Comparison of ENCODE assay signal across 12 cellular contexts in genomic region chr18:78242796-78243195, GRCh38.
"Had no signal": no experiment of that assay in that cellular context is flagged by ENCODE, and none has a peak within 500 bp of the region (broad histone marks: within the 10 kb centered on the region; RNA-seq: fewer than 3 reads in every experiment).

No MANE protein-coding gene starts in this region.

- H3K4me1 Mint-ChIP-seq: activated naive CD4-positive, alpha-beta T cell treated with anti-CD3 and anti-CD28 coated beads, Interleukin-2, amount 10 ng/mL, durations not matched to agents 7 days and 5 days had no signal

- H3K9me3 ChIP-seq: right lobe of liver, upper lobe of right lung had no signal

- DNase-seq: activated naive CD4-positive, alpha-beta T cell treated with anti-CD3 and anti-CD28 coated beads, Interleukin-2, amount 10 ng/mL, durations not matched to agents 7 days and 5 days; amniotic stem cell; hippocampal formation; mesendoderm; right lobe of liver; stimulated activated CD4-positive, alpha-beta T cell treated with anti-CD3 and anti-CD28 coated beads, Interleukin-12 subunit alpha, Interleukin-12 subunit beta, amount 100 ng/mL, for 4 hours; stimulated activated CD4-positive, alpha-beta T cell treated with anti-CD3 and anti-CD28 coated beads, Interleukin-2, amount 100 ng/mL, for 48 hours; upper lobe of right lung had no signal

- H3K27ac Mint-ChIP-seq: activated naive CD4-positive, alpha-beta T cell treated with anti-CD3 and anti-CD28 coated beads, Interleukin-2, amount 10 ng/mL, durations not matched to agents 7 days and 5 days; activated T-helper 2 cell treated with anti-CD3 and anti-CD28 coated beads, Interferon-gamma antibody, Interleukin-2, Interleukin-4, amounts not matched to agents 10 μg/mL and 5 μg/mL and 100 μg/mL, durations not matched to agents 14 hours and 24 hours and 36 hours; stimulated activated naive CD8-positive, alpha-beta T cell treated with anti-CD3 and anti-CD28 coated beads, Interleukin-15, Interleukin-2, amounts not matched to agents 100 ng/mL and 50 ng/mL, for 24 hours had no signal

- H3K4me3 Mint-ChIP-seq: activated naive CD4-positive, alpha-beta T cell treated with anti-CD3 and anti-CD28 coated beads, Interleukin-2, amount 10 ng/mL, durations not matched to agents 7 days and 5 days; stimulated activated naive CD8-positive, alpha-beta T cell treated with anti-CD3 and anti-CD28 coated beads, Interleukin-15, Interleukin-2, amounts not matched to agents 100 ng/mL and 50 ng/mL, for 24 hours had no signal

- H3K27ac ChIP-seq: parathyroid adenoma, right lobe of liver had no signal

- H3K36me3 ChIP-seq: right lobe of liver, upper lobe of right lung had no signal

- ATAC-seq: left lobe of liver, upper lobe of right lung had no signal

- H3K27me3 ChIP-seq: right lobe of liver, upper lobe of right lung had no signal

- H3K79me2 ChIP-seq: parathyroid adenoma had no signal

- H3K27me3 Mint-ChIP-seq: activated naive CD4-positive, alpha-beta T cell treated with anti-CD3 and anti-CD28 coated beads, Interleukin-2, amount 10 ng/mL, durations not matched to agents 7 days and 5 days; stimulated activated naive CD8-positive, alpha-beta T cell treated with anti-CD3 and anti-CD28 coated beads, Interleukin-15, Interleukin-2, amounts not matched to agents 100 ng/mL and 50 ng/mL, for 24 hours had no signal

- H3K4me3 ChIP-seq: right lobe of liver, upper lobe of right lung had no signal

- H3K4me1 ChIP-seq: parathyroid adenoma, right lobe of liver had no signal

- H2AFZ ChIP-seq: parathyroid adenoma had no signal
